Comparison of ENCODE assay signal across 9 cellular contexts in the genomic region with DNA sequence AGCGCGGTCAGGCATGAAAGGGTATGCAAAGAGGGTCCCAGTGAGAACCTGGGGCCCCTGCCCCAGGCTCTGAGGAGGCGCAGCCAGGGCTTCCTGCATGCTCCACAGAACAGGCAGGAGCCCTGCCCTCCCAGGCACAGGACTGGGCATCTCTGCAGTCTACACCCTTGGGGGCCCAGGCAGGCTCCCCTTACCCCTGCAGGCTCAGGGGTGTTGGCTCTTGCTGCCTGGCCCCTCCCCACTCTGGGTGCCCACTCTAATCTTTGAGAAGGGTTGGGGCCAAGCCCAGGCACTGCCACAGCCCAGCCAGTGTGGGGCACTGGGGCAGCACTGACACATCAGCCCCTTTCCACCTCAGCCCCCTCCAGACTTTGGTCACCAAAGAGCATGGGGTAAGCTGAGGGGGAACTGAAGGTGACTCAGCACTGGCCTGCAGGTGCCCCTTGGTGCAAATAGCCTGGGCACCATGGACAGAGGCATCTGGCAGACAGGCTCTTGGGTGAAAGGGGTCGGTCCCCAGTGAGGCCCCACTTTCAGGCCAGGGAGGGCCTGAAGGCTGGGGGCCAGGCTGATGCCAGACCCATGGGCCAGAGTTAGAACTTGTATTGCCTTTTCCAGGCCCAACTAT.
"Had no signal": no experiment of that assay in that cellular context is flagged by ENCODE, and none has a peak within 500 bp of the region (broad histone marks: within the 10 kb centered on the region; RNA-seq: fewer than 3 reads in every experiment).

No MANE protein-coding gene starts in this region.

- FAIRE-seq: H54, HTR-8/SVneo, K562 had no signal

- H2AFZ ChIP-seq: GM23248 had no signal

- H3K9ac ChIP-seq: GM23248 had no signal

- H3K4me3 ChIP-seq: GM23248, K562 had no signal

- DNase-seq: GM23248, GOT3, H9, HCEC 1CT, IMR-90, KG1 had no signal

- H3K27ac ChIP-seq: GM23248 had no signal

- H3K27ac Mint-ChIP-seq: H9 had no signal

- H3K4me3 Mint-ChIP-seq: H9 had no signal

- ATAC-seq: K562 had no signal
